9 cellular contexts compared by ENCODE assay signal in the genomic region with DNA sequence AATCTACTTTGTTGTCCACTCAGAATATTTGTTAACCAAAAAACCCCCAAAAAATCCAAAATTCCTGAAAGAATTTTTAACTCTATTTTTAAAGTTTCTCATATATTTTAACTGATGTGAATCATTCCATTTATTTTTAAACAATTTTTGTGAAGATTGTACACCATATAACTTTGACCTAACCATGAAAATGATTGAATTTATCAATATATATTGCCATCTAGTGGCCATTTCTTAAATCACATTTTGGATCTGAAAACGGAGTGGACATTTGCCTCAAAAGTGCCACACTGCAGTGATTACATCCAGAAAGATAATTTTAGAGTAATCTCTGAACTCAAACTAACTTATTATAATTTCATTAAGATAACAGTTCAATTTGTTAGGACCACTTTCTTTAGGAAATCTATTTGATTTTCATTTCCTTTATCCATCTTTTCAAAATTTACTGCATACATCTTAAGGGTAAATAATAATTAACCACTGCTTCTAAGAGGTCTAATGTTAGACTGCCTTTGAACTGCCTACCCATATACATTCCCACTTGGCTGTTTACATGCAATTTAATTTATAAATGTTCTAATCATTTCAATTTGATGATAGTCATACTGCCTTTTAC.
DNase-seq lines count a peak whose midpoint lies in the region; ATAC-seq and TF ChIP-seq lines count a peak whose summit lies in the region.
"Had no signal": no experiment of that assay in that cellular context is flagged by ENCODE, and none has a peak within 500 bp of the region (broad histone marks: within the 10 kb centered on the region; RNA-seq: fewer than 3 reads in every experiment).

No MANE protein-coding gene starts in this region.

- peak; percentile 89 for TF ChIP-seq CTCF in chondrocyte (IDR thresholded peaks at IDR 0.05)
- peak; percentile 64 for TF ChIP-seq CTCF in nephron progenitor cell (IDR thresholded peaks at IDR 0.05)

- no peak overlapping the region for H3K27ac Mint-ChIP-seq in chondrocyte (ENCODE audit: unreplicated experiment)
- no peak overlapping the region for H3K27ac Mint-ChIP-seq in nephron progenitor cell
- H3K27ac Mint-ChIP-seq: CD4-positive, alpha-beta memory T cell had no signal

- H3K4me3 Mint-ChIP-seq in chondrocyte (ENCODE audit: unreplicated experiment) (no peak overlapping the region), nephron progenitor cell (no peak overlapping the region)
- H3K4me3 Mint-ChIP-seq: CD4-positive, alpha-beta memory T cell had no signal

- H3K36me3 Mint-ChIP-seq in chondrocyte (ENCODE audit: low read depth) (no peaks in the 10 kb centered on the region), nephron progenitor cell (ENCODE audit: low read depth) (no peaks in the 10 kb centered on the region)
- H3K36me3 Mint-ChIP-seq: CD4-positive, alpha-beta memory T cell had no signal

- ATAC-seq in HG02840 (IDR thresholded peaks at IDR 0.05; ENCODE audit: low FRiP score, unreplicated experiment) (peak; percentile 60), GM19397 (IDR thresholded peaks at IDR 0.05; ENCODE audit: unreplicated experiment) (no peak)

- H3K9me3 Mint-ChIP-seq in chondrocyte (ENCODE audit: low read depth), result no peaks in the 10 kb centered on the region
- no peaks in the 10 kb centered on the region for H3K9me3 Mint-ChIP-seq in nephron progenitor cell
- H3K9me3 Mint-ChIP-seq: CD4-positive, alpha-beta memory T cell had no signal

- H3K4me1 Mint-ChIP-seq in chondrocyte (ENCODE audit: low read depth) (no peaks in the 10 kb centered on the region), nephron progenitor cell (peaks cover 10% of the 10 kb centered on the region)
- H3K4me1 Mint-ChIP-seq: CD4-positive, alpha-beta memory T cell had no signal

- DNase-seq in NCI-H510A treated with DMSO at 0.1 percent for 48 hours (lab: John Stamatoyannopoulos, UW) (peak; percentile 79), NCI-H510A (lab: John Stamatoyannopoulos, UW) (no peak), NCI-H345 (lab: John Stamatoyannopoulos, UW) (peak; percentile 57), chondrocyte (ENCODE audit: low spot score) (no peak), nephron progenitor cell (peak; percentile 20), cortex of kidney (lab: John Stamatoyannopoulos, UW) (no peak)

- H3K27me3 Mint-ChIP-seq in chondrocyte (ENCODE audit: low read depth) (peaks cover 10% of the 10 kb centered on the region), nephron progenitor cell (ENCODE audit: low read depth, poor library complexity) (peaks cover 6% of the 10 kb centered on the region)
- H3K27me3 Mint-ChIP-seq: CD4-positive, alpha-beta memory T cell had no signal

Comparison
In these comparisons a context has a peak if more than half of its experiments do, and no peak if none do; other contexts are left out.
1. DNase-seq: peak in NCI-H510A treated with DMSO at 0.1 percent for 48 hours (single experiment), NCI-H345 (single experiment) and nephron progenitor cell (single experiment); none in NCI-H510A (single experiment), chondrocyte (single experiment) and cortex of kidney (single experiment).